ENCODE assay signal across 1 cellular context in the genomic region with DNA sequence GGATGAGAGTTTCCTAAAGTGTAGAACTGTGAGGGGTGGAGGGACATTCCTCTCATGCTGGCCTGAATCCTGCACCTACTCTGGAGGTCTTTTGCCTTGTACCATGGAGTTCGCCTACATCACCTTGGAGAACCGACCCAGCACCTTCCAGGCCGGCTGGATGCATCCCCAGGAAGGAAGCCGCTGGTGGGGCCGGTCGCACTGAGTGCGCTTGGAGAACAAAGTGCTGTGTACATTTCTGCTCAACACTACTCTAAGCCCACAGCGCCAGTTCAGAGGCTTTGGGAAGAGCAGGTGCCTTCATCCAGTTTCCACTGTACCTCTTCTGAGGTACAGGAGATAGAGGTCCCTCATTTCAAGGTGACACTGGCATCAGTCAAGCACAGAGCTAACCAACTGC.
TF ChIP-seq lines count a peak whose summit lies in the region.

No MANE protein-coding gene starts in this region.

TF ChIP-seq in GM23338, 12 proteins besides CTCF, POLR2A, EP300 and RAD21 (continued from another document):
- TF ChIP-seq, protein P1, sequence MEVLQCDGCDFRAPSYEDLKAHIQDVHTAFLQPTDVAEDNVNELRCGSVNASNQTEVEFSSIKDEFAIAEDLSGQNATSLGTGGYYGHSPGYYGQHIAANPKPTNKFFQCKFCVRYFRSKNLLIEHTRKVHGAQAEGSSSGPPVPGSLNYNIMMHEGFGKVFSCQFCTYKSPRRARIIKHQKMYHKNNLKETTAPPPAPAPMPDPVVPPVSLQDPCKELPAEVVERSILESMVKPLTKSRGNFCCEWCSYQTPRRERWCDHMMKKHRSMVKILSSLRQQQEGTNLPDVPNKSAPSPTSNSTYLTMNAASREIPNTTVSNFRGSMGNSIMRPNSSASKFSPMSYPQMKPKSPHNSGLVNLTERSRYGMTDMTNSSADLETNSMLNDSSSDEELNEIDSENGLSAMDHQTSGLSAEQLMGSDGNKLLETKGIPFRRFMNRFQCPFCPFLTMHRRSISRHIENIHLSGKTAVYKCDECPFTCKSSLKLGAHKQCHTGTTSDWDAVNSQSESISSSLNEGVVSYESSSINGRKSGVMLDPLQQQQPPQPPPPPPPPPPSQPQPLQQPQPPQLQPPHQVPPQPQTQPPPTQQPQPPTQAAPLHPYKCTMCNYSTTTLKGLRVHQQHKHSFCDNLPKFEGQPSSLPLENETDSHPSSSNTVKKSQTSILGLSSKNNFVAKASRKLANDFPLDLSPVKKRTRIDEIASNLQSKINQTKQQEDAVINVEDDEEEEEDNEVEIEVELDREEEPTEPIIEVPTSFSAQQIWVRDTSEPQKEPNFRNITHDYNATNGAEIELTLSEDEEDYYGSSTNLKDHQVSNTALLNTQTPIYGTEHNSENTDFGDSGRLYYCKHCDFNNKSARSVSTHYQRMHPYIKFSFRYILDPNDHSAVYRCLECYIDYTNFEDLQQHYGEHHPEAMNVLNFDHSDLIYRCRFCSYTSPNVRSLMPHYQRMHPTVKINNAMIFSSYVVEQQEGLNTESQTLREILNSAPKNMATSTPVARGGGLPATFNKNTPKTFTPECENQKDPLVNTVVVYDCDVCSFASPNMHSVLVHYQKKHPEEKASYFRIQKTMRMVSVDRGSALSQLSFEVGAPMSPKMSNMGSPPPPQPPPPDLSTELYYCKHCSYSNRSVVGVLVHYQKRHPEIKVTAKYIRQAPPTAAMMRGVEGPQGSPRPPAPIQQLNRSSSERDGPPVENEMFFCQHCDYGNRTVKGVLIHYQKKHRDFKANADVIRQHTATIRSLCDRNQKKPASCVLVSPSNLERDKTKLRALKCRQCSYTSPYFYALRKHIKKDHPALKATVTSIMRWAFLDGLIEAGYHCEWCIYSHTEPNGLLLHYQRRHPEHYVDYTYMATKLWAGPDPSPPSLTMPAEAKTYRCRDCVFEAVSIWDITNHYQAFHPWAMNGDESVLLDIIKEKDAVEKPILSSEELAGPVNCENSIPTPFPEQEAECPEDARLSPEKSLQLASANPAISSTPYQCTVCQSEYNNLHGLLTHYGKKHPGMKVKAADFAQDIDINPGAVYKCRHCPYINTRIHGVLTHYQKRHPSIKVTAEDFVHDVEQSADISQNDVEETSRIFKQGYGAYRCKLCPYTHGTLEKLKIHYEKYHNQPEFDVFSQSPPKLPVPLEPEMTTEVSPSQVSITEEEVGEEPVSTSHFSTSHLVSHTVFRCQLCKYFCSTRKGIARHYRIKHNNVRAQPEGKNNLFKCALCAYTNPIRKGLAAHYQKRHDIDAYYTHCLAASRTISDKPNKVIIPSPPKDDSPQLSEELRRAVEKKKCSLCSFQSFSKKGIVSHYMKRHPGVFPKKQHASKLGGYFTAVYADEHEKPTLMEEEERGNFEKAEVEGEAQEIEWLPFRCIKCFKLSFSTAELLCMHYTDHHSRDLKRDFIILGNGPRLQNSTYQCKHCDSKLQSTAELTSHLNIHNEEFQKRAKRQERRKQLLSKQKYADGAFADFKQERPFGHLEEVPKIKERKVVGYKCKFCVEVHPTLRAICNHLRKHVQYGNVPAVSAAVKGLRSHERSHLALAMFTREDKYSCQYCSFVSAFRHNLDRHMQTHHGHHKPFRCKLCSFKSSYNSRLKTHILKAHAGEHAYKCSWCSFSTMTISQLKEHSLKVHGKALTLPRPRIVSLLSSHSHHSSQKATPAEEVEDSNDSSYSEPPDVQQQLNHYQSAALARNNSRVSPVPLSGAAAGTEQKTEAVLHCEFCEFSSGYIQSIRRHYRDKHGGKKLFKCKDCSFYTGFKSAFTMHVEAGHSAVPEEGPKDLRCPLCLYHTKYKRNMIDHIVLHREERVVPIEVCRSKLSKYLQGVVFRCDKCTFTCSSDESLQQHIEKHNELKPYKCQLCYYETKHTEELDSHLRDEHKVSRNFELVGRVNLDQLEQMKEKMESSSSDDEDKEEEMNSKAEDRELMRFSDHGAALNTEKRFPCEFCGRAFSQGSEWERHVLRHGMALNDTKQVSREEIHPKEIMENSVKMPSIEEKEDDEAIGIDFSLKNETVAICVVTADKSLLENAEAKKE (CRISPR knock-in tag; IDR thresholded peaks at IDR 0.05), result no peak
